Comparison of ENCODE assay signal across 11 cellular contexts in genomic region chr2:145760781-145761649, GRCh38.
DNase-seq lines count a peak whose midpoint lies in the region; ATAC-seq, FAIRE-seq and TF ChIP-seq lines count a peak whose summit lies in the region.
"Had no signal": no experiment of that assay in that cellular context is flagged by ENCODE, and none has a peak within 500 bp of the region (broad histone marks: within the 10 kb centered on the region; RNA-seq: fewer than 3 reads in every experiment).

No MANE protein-coding gene starts in this region.

- 69% methylated on average over 4 of the region's 4 CpGs for WGBS in mammary epithelial cell (ENCODE audit: low coverage, missing lambda C conversion rate)
- WGBS in HepG2 (ENCODE audit: low lambda C conversion rate): 1% methylated on average over 4 of the region's 4 CpGs

- BruUV-seq in mammary epithelial cell (replicated peaks; lab: Mats Ljungman, UMichigan) (no TSS peak), HepG2 (replicated peaks; lab: Mats Ljungman, UMichigan) (TSS peak; percentile 75)

- TF ChIP-seq POLR2A in HepG2 (IDR thresholded peaks at IDR 0.05; ENCODE audit: insufficient read depth in 1 of 2, low read depth in 2 of 2, low read length in 2 of 2): no peak

- H3K9me3 ChIP-seq in mammary epithelial cell (replicated peaks; ENCODE audit: insufficient read depth, low read length): no peaks in the 10 kb centered on the region
- no peaks in the 10 kb centered on the region for H3K9me3 ChIP-seq in HepG2 (ENCODE audit: low read length)

- H3K79me2 ChIP-seq in mammary epithelial cell (ENCODE audit: insufficient read depth, low read length) (no peaks in the 10 kb centered on the region), HepG2 (ENCODE audit: insufficient read depth, low read length) (no peaks in the 10 kb centered on the region)

- H3K4me1 ChIP-seq in mammary epithelial cell (ENCODE audit: insufficient read depth, low read length) (no peaks in the 10 kb centered on the region), HepG2 (ENCODE audit: insufficient read depth, low read length) (peaks cover 78% of the 10 kb centered on the region)

- no peak for FAIRE-seq in HepG2 (lab: Jason Lieb, UNC)
- FAIRE-seq: kidney had no signal

- dilution Hi-C loops in mammary epithelial cell (cut with HindIII; ENCODE audit: low sequenced_read_pairs): no loop called here

- H3K4me2 ChIP-seq in mammary epithelial cell (ENCODE audit: insufficient read depth, low read depth, low read length) (no peak overlapping the region), HepG2 (ENCODE audit: low read depth, low read length) (peak overlapping the region; percentile 57)

- ATAC-seq in left cardiac atrium (peak; percentile 42 to 57), HepG2 (peak; percentile 92)

- TF ChIP-seq RAD21 in HepG2 (CRISPR knock-in tag; IDR thresholded peaks at IDR 0.05): peak; percentile 55; the same call in 1 of the 2 replicates

- no peaks in the 10 kb centered on the region for H3K36me3 ChIP-seq in mammary epithelial cell (ENCODE audit: insufficient read depth, low read length)
- H3K36me3 ChIP-seq in HepG2 (replicated peaks in 1 of 2; ENCODE audit: control insufficient read depth in 1 of 2, insufficient read depth in 2 of 2, low read length in 2 of 2): no peaks in the 10 kb centered on the region

- CTCF ChIA-PET in mammary epithelial cell (lab: Charles Lee; ENCODE audit: low non-redundant PET) (no interaction called here), HepG2 (lab: Yijun Ruan, JAX; ENCODE audit: low intra/inter-chr PET ratio, low total read pairs) (no interaction called here)

- no peak for DNase-seq in left cardiac atrium
- no peak for DNase-seq in cardiac septum (ENCODE audit: low spot score)
- peak; percentile 17 for DNase-seq in mammary epithelial cell
- peak; percentile 96 for DNase-seq in HepG2 (ENCODE audit: low spot score)
- no peak for DNase-seq in GM13977 (ENCODE audit: low spot score)
- no peak for DNase-seq in KBM-7
- no peak for DNase-seq in T-helper 9 cell
- no peak for DNase-seq in RPMI8226
- DNase-seq: effector CD4-positive, alpha-beta T cell; kidney; NCI-H748 treated with DMSO at 0.1 percent for 48 hours had no signal

- TF ChIP-seq EP300 in HepG2 (IDR thresholded peaks at IDR 0.05; ENCODE audit: low read depth in 2 of 2, low read length in 2 of 2): peak; percentile 99 to 100
- TF ChIP-seq EP300 in HepG2 (CRISPR knock-in tag; IDR thresholded peaks at IDR 0.05; ENCODE audit: borderline replicate concordance): peak; percentile 95; the same call in 1 of the 2 replicates

- no peaks in the 10 kb centered on the region for H3K27me3 ChIP-seq in mammary epithelial cell (ENCODE audit: insufficient read depth, low read length)
- no peaks in the 10 kb centered on the region for H3K27me3 ChIP-seq in HepG2 (ENCODE audit: control insufficient read depth in 1 of 2, insufficient read depth in 2 of 2, low read length in 2 of 2)

- H3K27ac ChIP-seq in mammary epithelial cell (ENCODE audit: insufficient read depth, low read depth, low read length) (no peak overlapping the region), HepG2 (ENCODE audit: extremely low read length, insufficient read depth, low read length) (peak overlapping the region; percentile 93)

- TF ChIP-seq CTCF in mammary epithelial cell (conservative IDR thresholded peaks at IDR 0.05 in 1 of 2, IDR thresholded peaks at IDR 0.05 in 1 of 2; ENCODE audit: extremely low read depth in 1 of 2, insufficient read depth in 1 of 2, low read depth in 1 of 2, low read length in 2 of 2) (no peak), HepG2 (CRISPR knock-in tag; IDR thresholded peaks at IDR 0.05) (no peak), GM13977 (IDR thresholded peaks at IDR 0.05; ENCODE audit: extremely low read depth, insufficient read depth, missing control alignments) (no peak)

- POLR2A ChIA-PET in HepG2 (lab: Yijun Ruan, JAX): interaction anchor here (0.8 to 3.1 kb wide), 12 partner anchors 8 to 148 kb away, joined by 3 to 45 read pairs (median 4); no protein-coding TSS in a partner anchor

- H3K4me3 ChIP-seq in mammary epithelial cell (replicated peaks in 1 of 3; ENCODE audit: insufficient read depth in 1 of 3, low read depth in 2 of 3, low read length in 3 of 3) (no peak overlapping the region), HepG2 (replicated peaks in 1 of 3; ENCODE audit: insufficient read depth in 1 of 3, low read depth in 2 of 3, low read length in 3 of 3) (peak overlapping the region in 2 of 3 experiments; percentile 1 to 34; a peak in 1 of 6 replicates)

- in situ Hi-C loops in mammary epithelial cell (cut with MboI; ENCODE audit: low sequenced_read_pairs in 2 of 2) (no loop called here), HepG2 (cut with HindIII; ENCODE audit: extremely low pct_ligation_motif_present, low pct_unique_long_range_greater_than_20kb) (no loop called here), GM13977 (cut with MboI; ENCODE audit: low pct_unique_long_range_greater_than_20kb, low sequenced_read_pairs, unreplicated experiment) (no loop called here), KBM-7 (cut with MboI; ENCODE audit: low pct_unique_long_range_greater_than_20kb, low sequenced_read_pairs) (no loop called here)

- H4K20me1 ChIP-seq in mammary epithelial cell (ENCODE audit: insufficient read depth, low read length): no peaks in the 10 kb centered on the region
- H4K20me1 ChIP-seq in HepG2 (ENCODE audit: insufficient read depth, low read length): no peaks in the 10 kb centered on the region

- H2AFZ ChIP-seq in mammary epithelial cell (ENCODE audit: low read depth, low read length) (no peak overlapping the region), HepG2 (ENCODE audit: low read length) (no peak overlapping the region)

- intact Hi-C loops in left cardiac atrium (cut with DNase I) (no loop called here), cardiac septum (cut with DNase I) (no loop called here), mammary epithelial cell (cut with micrococcal nuclease) (no loop called here), HepG2 (cut with micrococcal nuclease; ENCODE audit: unreplicated experiment) (loop anchor here (1.0 to 2.0 kb wide), 5 partner anchors 16 to 453 kb away; no protein-coding TSS in a partner anchor)

- H3K9ac ChIP-seq in mammary epithelial cell (ENCODE audit: insufficient read depth, low read length) (no peak overlapping the region), HepG2 (ENCODE audit: insufficient read depth, low read depth, low read length) (peak overlapping the region; percentile 66)

TF ChIP-seq in HepG2, 621 proteins besides CTCF, POLR2A, EP300 and RAD21 (continues in another document):
- TF ChIP-seq DR1 (CRISPR knock-in tag; IDR thresholded peaks at IDR 0.05) (no peak), MEIS1 (CRISPR knock-in tag; IDR thresholded peaks at IDR 0.05; ENCODE audit: borderline replicate concordance) (peak; percentile 27; the same call in 1 of the 2 replicates), ESRRA (CRISPR knock-in tag; IDR thresholded peaks at IDR 0.05; ENCODE audit: low read depth) (peak; percentile 83), SIX4 (CRISPR knock-in tag; IDR thresholded peaks at IDR 0.05) (0 out of 2 replicates have a peak, but pooled peaks have one; percentile 65), PRDM10 (CRISPR knock-in tag; IDR thresholded peaks at IDR 0.05; ENCODE audit: low read depth) (no peak), GFI1 (CRISPR knock-in tag; IDR thresholded peaks at IDR 0.05; ENCODE audit: borderline replicate concordance) (peak; percentile 76), YEATS2 (CRISPR knock-in tag; IDR thresholded peaks at IDR 0.05; ENCODE audit: borderline replicate concordance) (peak; percentile 39; the same call in 1 of the 2 replicates), ZBTB25 (CRISPR knock-in tag; IDR thresholded peaks at IDR 0.05) (peak; percentile 85; the same call in 1 of the 2 replicates), PPARG (CRISPR knock-in tag; conservative IDR thresholded peaks at IDR 0.05) (peak; percentile 94), PHB2 (IDR thresholded peaks at IDR 0.05; ENCODE audit: partially characterized antibody) (no peak), SMAD1 (CRISPR knock-in tag; IDR thresholded peaks at IDR 0.05; ENCODE audit: borderline replicate concordance, low read depth) (no peak)

Comparison
In these comparisons a context has a peak if more than half of its experiments do, and no peak if none do; other contexts are left out.
1. DNase-seq: peak in mammary epithelial cell (single experiment) and HepG2 (single experiment); none in left cardiac atrium (single experiment), cardiac septum (single experiment), GM13977 (single experiment), KBM-7 (single experiment), T-helper 9 cell (single experiment) and RPMI8226 (single experiment).
2. H3K4me3 ChIP-seq: peak in HepG2 (2 of 3); none in mammary epithelial cell (0 of 3).